ENCODE assay signal across 23 cellular contexts in genomic region chr2:106223347-106223746, GRCh38.
"Had no signal": no experiment of that assay in that cellular context is flagged by ENCODE, and none has a peak within 500 bp of the region (broad histone marks: within the 10 kb centered on the region; RNA-seq: fewer than 3 reads in every experiment).

No MANE protein-coding gene starts in this region.

- H3K4me3 ChIP-seq: SK-N-MC had no signal

- H3K4me1 Mint-ChIP-seq: brain, T-cell had no signal

- H3K27ac Mint-ChIP-seq: activated CD8-positive, alpha-beta T cell treated with anti-CD3 and anti-CD28 coated beads for 36 hours; activated naive CD4-positive, alpha-beta T cell treated with anti-CD3 and anti-CD28 coated beads, Interleukin-2, amount 50 U/mL, for 72 hours; activated T-cell treated with anti-CD3 and anti-CD28 coated beads, Interleukin-2, amount 50 U/mL, for 72 hours; activated T-helper 2 cell treated with anti-CD3 and anti-CD28 coated beads, Interferon-gamma antibody, Interleukin-2, Interleukin-4, amounts not matched to agents 10 μg/mL and 5 μg/mL and 100 μg/mL, durations not matched to agents 14 hours and 24 hours and 36 hours; brain; T-cell had no signal

- H3K4me3 Mint-ChIP-seq: activated CD8-positive, alpha-beta T cell treated with anti-CD3 and anti-CD28 coated beads for 36 hours; activated T-cell treated with anti-CD3 and anti-CD28 coated beads, Interleukin-2, amount 50 U/mL, for 72 hours; brain; T-cell had no signal

- H3K36me3 Mint-ChIP-seq: activated naive CD4-positive, alpha-beta T cell treated with anti-CD3 and anti-CD28 coated beads, Interleukin-2, amount 50 U/mL, for 72 hours; brain; T-cell had no signal

- H3K27me3 Mint-ChIP-seq: activated CD8-positive, alpha-beta T cell treated with anti-CD3 and anti-CD28 coated beads for 36 hours; T-cell had no signal

- H3K9me3 Mint-ChIP-seq: activated CD8-positive, alpha-beta T cell treated with anti-CD3 and anti-CD28 coated beads for 36 hours; activated naive CD4-positive, alpha-beta T cell treated with anti-CD3 and anti-CD28 coated beads, Interleukin-2, amount 50 U/mL, for 72 hours; activated T-cell treated with anti-CD3 and anti-CD28 coated beads, Interleukin-2, amount 50 U/mL, for 72 hours; activated T-helper 2 cell treated with anti-CD3 and anti-CD28 coated beads, Interferon-gamma antibody, Interleukin-2, Interleukin-4, amounts not matched to agents 10 μg/mL and 5 μg/mL and 100 μg/mL, durations not matched to agents 14 hours and 24 hours and 36 hours; T-cell had no signal

- DNase-seq: activated CD4-positive, alpha-beta T cell treated with anti-CD3 and anti-CD28 coated beads for 4 hours; activated CD8-positive, alpha-beta memory T cell treated with anti-CD3 and anti-CD28 coated beads, Interleukin-2, amount 50 U/mL, for 4 hours; activated CD8-positive, alpha-beta T cell treated with anti-CD3 and anti-CD28 coated beads for 36 hours; activated T-cell treated with anti-CD3 and anti-CD28 coated beads, Interleukin-2, amount 50 U/mL, for 72 hours; IMR-90; KG1; NCI-H1048; NCI-H146; NCI-H187 treated with DMSO at 0.1 percent for 48 hours; NCI-H2081 treated with DMSO at 0.1 percent for 48 hours; NCI-H2227 treated with DMSO at 0.1 percent for 48 hours; NCI-H446 treated with DMSO at 0.1 percent for 48 hours; NCI-H524 treated with DMSO at 0.1 percent for 48 hours; NCI-H748 treated with DMSO at 0.1 percent for 48 hours; NK-92 treated with Interleukin-12 subunit alpha and Interleukin-12 subunit beta, amount 100 ng/mL, for 24 hours; OCI-M1; RPMI8226; T-cell had no signal

- H3K27ac ChIP-seq: SK-N-MC, VCaP had no signal
